In genomic region chr11:10374386-10374785, GRCh38 we compare ENCODE assay signal across 26 cellular contexts.
DNase-seq lines count a peak whose midpoint lies in the region; ATAC-seq, FAIRE-seq and TF ChIP-seq lines count a peak whose summit lies in the region.
"Had no signal": no experiment of that assay in that cellular context is flagged by ENCODE, and none has a peak within 500 bp of the region (broad histone marks: within the 10 kb centered on the region; RNA-seq: fewer than 3 reads in every experiment).

No MANE protein-coding gene starts in this region.

- H2BK120ac ChIP-seq in IMR-90 (ENCODE audit: low read depth, low read length): peak overlapping the region; percentile 85
- no peak overlapping the region for H2BK120ac ChIP-seq in mesenchymal stem cell (ENCODE audit: low read depth, low read length)

- peak overlapping the region; percentile 10 to 22; a peak in 3 of 4 replicates for H4K8ac ChIP-seq in IMR-90 (ENCODE audit: low read depth in 2 of 2, low read length in 2 of 2)
- H4K8ac ChIP-seq in mesenchymal stem cell (ENCODE audit: low read length): no peak overlapping the region

- no peak for FAIRE-seq in astrocyte (lab: Jason Lieb, UNC)
- FAIRE-seq: D721Med, G401.6, GM12878 had no signal

- POLR2A ChIA-PET in IMR-90 (lab: Charles Lee; ENCODE audit: unreplicated experiment): interaction anchor here (1.1 kb wide), 1 partner anchor 13 kb away, joined by 5 read pairs; no protein-coding TSS in a partner anchor

- H3K4me3 Mint-ChIP-seq in astrocyte (ENCODE audit: unreplicated experiment): no peak overlapping the region
- H3K4me3 Mint-ChIP-seq in nephron progenitor cell: no peak overlapping the region
- H3K4me3 Mint-ChIP-seq: CD4-positive, alpha-beta T cell had no signal

- peak overlapping the region; percentile 69 for H4K5ac ChIP-seq in IMR-90 (ENCODE audit: low read depth, low read length)

- peak overlapping the region; percentile 26 for H4K91ac ChIP-seq in IMR-90 (ENCODE audit: insufficient read depth, low read depth, low read length)
- H4K91ac ChIP-seq in mesenchymal stem cell (ENCODE audit: low read length): no peak overlapping the region

- peak overlapping the region; percentile 81 for H3K18ac ChIP-seq in IMR-90 (ENCODE audit: low read depth, low read length)
- H3K18ac ChIP-seq in mesenchymal stem cell (ENCODE audit: low read depth in 1 of 2, low read length in 2 of 2): no peak overlapping the region

- H3K36me3 ChIP-seq in ACC112 (ENCODE audit: insufficient read depth, low read length) (no peaks in the 10 kb centered on the region), IMR-90 (ENCODE audit: control insufficient read depth, insufficient read depth, low read length) (no peaks in the 10 kb centered on the region), astrocyte (ENCODE audit: insufficient read depth, low read length) (no peaks in the 10 kb centered on the region), mesenchymal stem cell (ENCODE audit: control insufficient read depth in 1 of 2, insufficient read depth in 2 of 2, low read depth in 1 of 2, low read length in 2 of 2) (no peaks in the 10 kb centered on the region)
- H3K36me3 ChIP-seq: BLaER1 treated with 17β-estradiol and CSF1 and Interleukin-3, amounts not matched to agents 10 nM and 100 nM; SJCRH30 had no signal

- peak overlapping the region; percentile 25 for H2AK9ac ChIP-seq in IMR-90 (replicated peaks; ENCODE audit: low read depth, low read length, poor library complexity)

- TF ChIP-seq RAD21 in IMR-90 (IDR thresholded peaks at IDR 0.05; ENCODE audit: low read length): no peak

- H3K4me3 ChIP-seq in ACC112 (ENCODE audit: low read depth, low read length) (no peak overlapping the region), IMR-90 (ENCODE audit: insufficient read depth, low read depth, low read length) (no peak overlapping the region), astrocyte (ENCODE audit: insufficient read depth, low read depth, low read length) (no peak overlapping the region), mesenchymal stem cell (ENCODE audit: insufficient read depth in 1 of 2, low read depth in 1 of 2, low read length in 2 of 2) (peak overlapping the region in 1 of 2 experiments; percentile 53)
- H3K4me3 ChIP-seq: BLaER1 treated with 17β-estradiol and CSF1 and Interleukin-3, amounts not matched to agents 10 nM and 100 nM; GM12878; SJCRH30 had no signal

- no TSS peak for BruUV-seq in IMR-90 (replicated peaks; lab: Mats Ljungman, UMichigan)

- H3K9ac ChIP-seq in IMR-90 (ENCODE audit: low read depth, low read length) (no peak overlapping the region; the same call in 1 of the 2 replicates), astrocyte (ENCODE audit: low read length) (no peak overlapping the region), mesenchymal stem cell (ENCODE audit: low read length) (peak overlapping the region; percentile 82)
- H3K9ac ChIP-seq: BLaER1 treated with 17β-estradiol and CSF1 and Interleukin-3, amounts not matched to agents 10 nM and 100 nM had no signal

- dilution Hi-C loops in IMR-90 (cut with HindIII; ENCODE audit: low sequenced_read_pairs, unreplicated experiment): no loop called here

- H3K56ac ChIP-seq in IMR-90 (ENCODE audit: extremely low read depth, insufficient read depth, low read length): peak overlapping the region; percentile 26; the same call in 1 of the 2 replicates

- H3K79me1 ChIP-seq in IMR-90 (ENCODE audit: low read depth in 1 of 2, low read length in 2 of 2): no peaks in the 10 kb centered on the region
- H3K79me1 ChIP-seq in mesenchymal stem cell (replicated peaks; ENCODE audit: low read length, poor library complexity, severe bottlenecking): no peaks in the 10 kb centered on the region

- DNase-seq in IMR-90 (peak; percentile 44), astrocyte (ENCODE audit: low read depth) (no peak), mesenchymal stem cell (no peak), SW480 (ENCODE audit: low spot score) (no peak), UCSD-AML1 (lab: John Stamatoyannopoulos, UW; ENCODE audit: unreplicated experiment) (no peak), nephron progenitor cell (no peak), GM13977 (ENCODE audit: low spot score) (no peak)
- DNase-seq: 8988T; CD4-positive, alpha-beta T cell; DMS53; Karpas-422; NCI-H1092 treated with DMSO at 0.1 percent for 48 hours; NCI-H1436; NCI-H187 treated with DMSO at 0.1 percent for 48 hours; NCI-H2107; NCI-H446; NCI-H524 treated with DMSO at 0.1 percent for 48 hours; NCI-H774; SJCRH30 had no signal

- intact Hi-C loops in IMR-90 (cut with micrococcal nuclease): no loop called here

- H4K20me1 ChIP-seq in IMR-90 (ENCODE audit: insufficient read depth, low read length) (no peaks in the 10 kb centered on the region), astrocyte (ENCODE audit: insufficient read depth, low read length) (no peaks in the 10 kb centered on the region)
- H4K20me1 ChIP-seq: BLaER1 treated with 17β-estradiol and CSF1 and Interleukin-3, amounts not matched to agents 10 nM and 100 nM had no signal

- H3K14ac ChIP-seq in IMR-90 (replicated peaks; ENCODE audit: low read depth, low read length) (peak overlapping the region; percentile 39), mesenchymal stem cell (ENCODE audit: low read length in 2 of 2) (no peak overlapping the region)

- H3K4me2 ChIP-seq in IMR-90 (ENCODE audit: low read depth, low read length) (peak overlapping the region; percentile 22; the same call in 1 of the 2 replicates), astrocyte (ENCODE audit: low read length) (peak overlapping the region; percentile 66), mesenchymal stem cell (ENCODE audit: low read length, poor library complexity, severe bottlenecking) (no peak overlapping the region)

- peak overlapping the region; percentile 30 for H3K23ac ChIP-seq in IMR-90 (ENCODE audit: low read depth, low read length)
- no peak overlapping the region for H3K23ac ChIP-seq in mesenchymal stem cell (ENCODE audit: low read length in 2 of 2)

- no peak for TF ChIP-seq POLR2A in IMR-90 (IDR thresholded peaks at IDR 0.05; ENCODE audit: low read depth, low read length)

- H3K79me2 ChIP-seq in ACC112 (ENCODE audit: control insufficient read depth, insufficient read depth, low read length, unreplicated experiment) (no peaks in the 10 kb centered on the region), astrocyte (ENCODE audit: insufficient read depth, low read length) (no peaks in the 10 kb centered on the region)

- H3K9me1 ChIP-seq in IMR-90 (ENCODE audit: insufficient read depth, low read length): peaks cover 23% of the 10 kb centered on the region; the same call in 1 of the 2 replicates

- H3K27ac Mint-ChIP-seq in astrocyte (ENCODE audit: unreplicated experiment) (no peak overlapping the region), nephron progenitor cell (no peak overlapping the region)
- H3K27ac Mint-ChIP-seq: CD4-positive, alpha-beta T cell had no signal

- CTCF ChIA-PET in IMR-90 (lab: Yijun Ruan, JAX): interaction anchor here (0.5 to 1.8 kb wide), 2 partner anchors 8 to 690 kb away, joined by 3 to 5 read pairs; no protein-coding TSS in a partner anchor

- no peak overlapping the region for H2BK12ac ChIP-seq in mesenchymal stem cell (ENCODE audit: low read length in 2 of 2)

- H3K4me1 Mint-ChIP-seq in astrocyte (ENCODE audit: low read depth, unreplicated experiment) (peaks cover 5% of the 10 kb centered on the region), nephron progenitor cell (peaks cover 10% of the 10 kb centered on the region)

- H3K27me3 ChIP-seq in ACC112 (ENCODE audit: insufficient read depth, low read length) (no peaks in the 10 kb centered on the region), IMR-90 (ENCODE audit: control insufficient read depth, insufficient read depth, low read length) (no peaks in the 10 kb centered on the region), astrocyte (ENCODE audit: insufficient read depth, low read length) (no peaks in the 10 kb centered on the region), mesenchymal stem cell (ENCODE audit: control insufficient read depth in 1 of 2, insufficient read depth in 1 of 2, low read length in 2 of 2) (no peaks in the 10 kb centered on the region)
- H3K27me3 ChIP-seq: BLaER1 treated with 17β-estradiol and CSF1 and Interleukin-3, amounts not matched to agents 10 nM and 100 nM; SJCRH30 had no signal

- in situ Hi-C loops in IMR-90 (cut with MboI; ENCODE audit: low sequenced_read_pairs): no loop called here
- in situ Hi-C loops in GM13977 (cut with MboI; ENCODE audit: low pct_unique_long_range_greater_than_20kb, low sequenced_read_pairs, unreplicated experiment): no loop called here

- H2BK20ac ChIP-seq in IMR-90 (ENCODE audit: low read depth, low read length): peak overlapping the region; percentile 55

- H2AFZ ChIP-seq in ACC112 (ENCODE audit: low read length, unreplicated experiment): no peak overlapping the region
- no peak overlapping the region for H2AFZ ChIP-seq in IMR-90 (replicated peaks; ENCODE audit: low read length, poor library complexity)
- H2AFZ ChIP-seq in astrocyte (ENCODE audit: low read depth, low read length): no peak overlapping the region
- no peak overlapping the region for H2AFZ ChIP-seq in mesenchymal stem cell (ENCODE audit: low read depth, low read length)

- H3K36me3 Mint-ChIP-seq in astrocyte (ENCODE audit: low read depth, unreplicated experiment): peaks cover 1% of the 10 kb centered on the region
- no peaks in the 10 kb centered on the region for H3K36me3 Mint-ChIP-seq in nephron progenitor cell (ENCODE audit: low read depth)

- H2AK5ac ChIP-seq in IMR-90 (ENCODE audit: low read depth, low read length) (peak overlapping the region; percentile 59), mesenchymal stem cell (ENCODE audit: low read length, severe bottlenecking) (no peak overlapping the region)

- no peak for ATAC-seq in IMR-90 (ENCODE audit: low read depth)
- ATAC-seq: GM12878, HCT116, Right ventricle myocardium inferior had no signal

- H3K27me3 Mint-ChIP-seq in astrocyte (ENCODE audit: low read depth, unreplicated experiment) (peaks cover 6% of the 10 kb centered on the region), nephron progenitor cell (ENCODE audit: low read depth, poor library complexity) (peaks cover 6% of the 10 kb centered on the region)

- H3K9me3 ChIP-seq in IMR-90 (ENCODE audit: control insufficient read depth, insufficient read depth, low read length): no peaks in the 10 kb centered on the region
- H3K9me3 ChIP-seq in astrocyte (ENCODE audit: insufficient read depth, low read depth, low read length): no peaks in the 10 kb centered on the region
- no peaks in the 10 kb centered on the region for H3K9me3 ChIP-seq in mesenchymal stem cell (ENCODE audit: control insufficient read depth, low read length)
- H3K9me3 ChIP-seq: BLaER1 treated with 17β-estradiol and CSF1 and Interleukin-3, amounts not matched to agents 10 nM and 100 nM; SJCRH30 had no signal

- H2BK5ac ChIP-seq in IMR-90 (ENCODE audit: low read depth, low read length, poor library complexity, severe bottlenecking) (peak overlapping the region; percentile 88), mesenchymal stem cell (ENCODE audit: low read depth, low read length, poor library complexity, severe bottlenecking) (no peak overlapping the region)

- H3K4me1 ChIP-seq in ACC112 (ENCODE audit: control insufficient read depth, insufficient read depth, low read length, unreplicated experiment): peaks cover 37% of the 10 kb centered on the region
- H3K4me1 ChIP-seq in IMR-90 (ENCODE audit: control insufficient read depth, insufficient read depth, low read length): peaks cover 28% of the 10 kb centered on the region
- H3K4me1 ChIP-seq in astrocyte (ENCODE audit: insufficient read depth, low read length): peaks cover 31% of the 10 kb centered on the region
- H3K4me1 ChIP-seq in mesenchymal stem cell (ENCODE audit: control insufficient read depth, insufficient read depth, low read depth, low read length): peaks cover 2% of the 10 kb centered on the region
- H3K4me1 ChIP-seq: SJCRH30 had no signal

- no peak for TF ChIP-seq CTCF in IMR-90 (conservative IDR thresholded peaks at IDR 0.05; ENCODE audit: low read depth, low read length)
- TF ChIP-seq CTCF in astrocyte (IDR thresholded peaks at IDR 0.05; ENCODE audit: insufficient read depth, low read depth, low read length): no peak
- TF ChIP-seq CTCF in nephron progenitor cell (IDR thresholded peaks at IDR 0.05): no peak
- no peak for TF ChIP-seq CTCF in GM13977 (IDR thresholded peaks at IDR 0.05; ENCODE audit: extremely low read depth, insufficient read depth, missing control alignments)

- H2BK15ac ChIP-seq in IMR-90 (ENCODE audit: low read depth, low read length): peak overlapping the region; percentile 77; the same call in 2 of the 3 replicates
- no peak overlapping the region for H2BK15ac ChIP-seq in mesenchymal stem cell (ENCODE audit: low read depth, poor library complexity, severe bottlenecking)

- H3K9me3 Mint-ChIP-seq in astrocyte (ENCODE audit: unreplicated experiment): no peaks in the 10 kb centered on the region
- peaks cover 7% of the 10 kb centered on the region for H3K9me3 Mint-ChIP-seq in nephron progenitor cell
- H3K9me3 Mint-ChIP-seq: CD4-positive, alpha-beta T cell had no signal

- peak overlapping the region; percentile 71 for H3K4ac ChIP-seq in IMR-90 (ENCODE audit: low read depth, low read length)
- no peak overlapping the region for H3K4ac ChIP-seq in mesenchymal stem cell (ENCODE audit: low read depth in 1 of 2, low read length in 2 of 2)

- no CpG with 5 or more reads among the region's 1 CpG for whole genome bisulfite sequencing in IMR-90 (ENCODE audit: extremely low coverage in 2 of 2, insufficient read length in 1 of 2), 2 experiments
- WGBS in mesenchymal stem cell: 67% methylated on average over 1 of the region's 1 CpG

- peak overlapping the region; percentile 82 for H3K27ac ChIP-seq in ACC112 (ENCODE audit: low read depth, low read length)
- peak overlapping the region; percentile 70 for H3K27ac ChIP-seq in IMR-90 (ENCODE audit: insufficient read depth, low read length)
- no peak overlapping the region for H3K27ac ChIP-seq in astrocyte (ENCODE audit: low read depth, low read length)
- H3K27ac ChIP-seq in mesenchymal stem cell (ENCODE audit: low read length, poor library complexity, severe bottlenecking): no peak overlapping the region
- H3K27ac ChIP-seq: BLaER1 treated with 17β-estradiol and CSF1 and Interleukin-3, amounts not matched to agents 10 nM and 100 nM; SJCRH30 had no signal

Comparison
In these comparisons a context has a peak if more than half of its experiments do, and no peak if none do; other contexts are left out.
1. H3K27ac ChIP-seq: peak in ACC112 (single experiment) and IMR-90 (single experiment); none in astrocyte (single experiment) and mesenchymal stem cell (single experiment).